8 cellular contexts compared by ENCODE assay signal in the genomic region with DNA sequence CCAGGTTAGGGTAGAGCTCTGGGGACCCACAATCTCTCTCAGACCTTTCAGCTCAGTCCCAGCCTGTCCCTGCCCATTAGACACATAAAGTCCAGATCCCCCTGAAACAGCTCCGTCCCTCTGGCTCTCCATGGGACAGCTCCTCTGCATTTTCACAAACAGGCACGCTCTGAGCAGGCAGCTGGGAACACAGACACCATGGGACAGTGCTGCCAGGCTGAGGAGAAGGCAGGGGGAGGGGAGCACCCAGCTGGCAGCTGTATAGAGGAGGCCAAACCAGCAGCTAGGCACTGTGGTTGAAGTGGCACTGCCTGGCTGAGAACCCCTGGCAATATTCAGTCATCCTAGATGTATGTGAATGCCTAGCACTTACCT. TPM values are rescaled to one million over a fixed set of nuclear protein-coding genes. Genes with fewer than 3 reads are reported as not detected.
A peak's percentile ranks its signal among the peaks of the same experiment; 100 is the strongest.
DNase-seq lines count a peak whose midpoint lies in the region; ATAC-seq and TF ChIP-seq lines count a peak whose summit lies in the region.

No MANE protein-coding gene starts in this region.

- H3K27ac ChIP-seq in HL-60 (replicated peaks), result peak overlapping the region; percentile 73; the same call in 1 of the 2 replicates
- no peak overlapping the region for H3K27ac ChIP-seq in Panc1 (ENCODE audit: low read length)

- peak overlapping the region; percentile 98 for H3K4me2 ChIP-seq in skeletal muscle satellite cell (ENCODE audit: low read length)

- intact Hi-C loops in Panc1 (cut with micrococcal nuclease; ENCODE audit: unreplicated experiment), result no loop called here
- intact Hi-C loops in left ventricle myocardium superior (cut with micrococcal nuclease), result no loop called here

- TSS peak; percentile 56 for BruUV-seq in Panc1 (replicated peaks; lab: Mats Ljungman, UMichigan)

- H3K4me3 ChIP-seq in HL-60 (replicated peaks; ENCODE audit: insufficient read depth, low read length), result no peak overlapping the region
- H3K4me3 ChIP-seq in Panc1 (ENCODE audit: low read depth in 2 of 2, low read length in 2 of 2), result no peak overlapping the region
- H3K4me3 ChIP-seq in skeletal muscle satellite cell (ENCODE audit: low read length), result no peak overlapping the region

- H3K9me3 ChIP-seq in Panc1 (ENCODE audit: control insufficient read depth, insufficient read depth, low read depth, low read length) (no peaks in the 10 kb centered on the region), skeletal muscle satellite cell (replicated peaks; ENCODE audit: low read length) (no peaks in the 10 kb centered on the region)

- ATAC-seq in Panc1 (no peak), left ventricle myocardium superior (peak; percentile 20)

- H3K27me3 ChIP-seq in HL-60 (ENCODE audit: insufficient read depth, poor library complexity, severe bottlenecking) (no peaks in the 10 kb centered on the region), Panc1 (ENCODE audit: control insufficient read depth, insufficient read depth, low read length) (no peaks in the 10 kb centered on the region), skeletal muscle satellite cell (ENCODE audit: control insufficient read depth, insufficient read depth, low read length) (no peaks in the 10 kb centered on the region)

- POLR2A ChIA-PET in Panc1 (lab: Charles Lee), result interaction anchor here (0.6 kb wide), 1 partner anchor 74 kb away, joined by 7 read pairs; no protein-coding TSS in a partner anchor

- DNase-seq in HL-60 (ENCODE audit: low read depth in 1 of 2, low spot score in 1 of 2), result no peak
- no peak for DNase-seq in Panc1 (ENCODE audit: low read depth, low spot score)
- peak; percentile 63 for DNase-seq in left ventricle myocardium superior
- no peak for DNase-seq in T-helper 9 cell
- DNase-seq in AG20443 (ENCODE audit: low spot score), result no peak
- no peak for DNase-seq in central memory CD4-positive, alpha-beta T cell
- DNase-seq in activated effector memory CD4-positive, alpha-beta T cell treated with anti-CD3 and anti-CD28 coated beads, Interleukin-2, amount 50 U/mL, for 16 hours, result no peak

- in situ Hi-C loops in Panc1 (cut with HindIII; ENCODE audit: low pct_unique_long_range_greater_than_20kb, low sequenced_read_pairs), result no loop called here

- no peaks in the 10 kb centered on the region; the same call in 1 of the 2 replicates for H3K36me3 ChIP-seq in Panc1 (ENCODE audit: control insufficient read depth, insufficient read depth, low read length)
- H3K36me3 ChIP-seq in skeletal muscle satellite cell (ENCODE audit: insufficient read depth, low read length), result peaks cover 15% of the 10 kb centered on the region

- TF ChIP-seq CTCF in HL-60 (IDR thresholded peaks at IDR 0.05; ENCODE audit: insufficient read depth, low read length), result no peak
- no peak for TF ChIP-seq CTCF in Panc1 (IDR thresholded peaks at IDR 0.05)

- CTCF ChIA-PET in Panc1 (lab: Charles Lee), result no interaction called here

- no peak overlapping the region for H3K9ac ChIP-seq in skeletal muscle satellite cell (ENCODE audit: low read depth, low read length)

- H3K4me1 ChIP-seq in Panc1 (ENCODE audit: control insufficient read depth, insufficient read depth, low read length) (peaks cover 36% of the 10 kb centered on the region), skeletal muscle satellite cell (ENCODE audit: control insufficient read depth, insufficient read depth, low read length) (peaks cover 34% of the 10 kb centered on the region)

RNA-seq across cellular contexts. Expression of gene TMEM63A, which starts 2.0 kb away (rescaled TPM):
- total RNA-seq in Panc1 (2021; ENCODE audit: unreplicated experiment) (31.4 TPM), left ventricle myocardium superior (30.7 TPM)
- 22.7 TPM for polyA plus RNA-seq in Panc1 (2012; ENCODE audit: insufficient read length)
- 10.0 and 15.7 TPM in 2 replicates for total RNA-seq in skeletal muscle satellite cell (2012; rRNA removed)

RNA-seq across cellular contexts. Expression of gene LEFTY1, which starts 8.7 kb away (rescaled TPM):
- not detected for total RNA-seq in Panc1 (2021; ENCODE audit: unreplicated experiment)
- 0.29 TPM for polyA plus RNA-seq in Panc1 (2012; ENCODE audit: insufficient read length)
- total RNA-seq in left ventricle myocardium superior, result not detected
- total RNA-seq in skeletal muscle satellite cell (2012; rRNA removed), result not detected in 2 replicates

RNA-seq across cellular contexts. Expression of gene PYCR2, which starts 43.9 kb away (rescaled TPM):
- total RNA-seq in Panc1 (2021; ENCODE audit: unreplicated experiment) (74.4 TPM), left ventricle myocardium superior (62.3 TPM)
- 116 TPM for polyA plus RNA-seq in Panc1 (2012; ENCODE audit: insufficient read length)
- 31.4 and 33.2 TPM in 2 replicates for total RNA-seq in skeletal muscle satellite cell (2012; rRNA removed)
